Comparison of ENCODE assay signal across 24 cellular contexts in the genomic region with DNA sequence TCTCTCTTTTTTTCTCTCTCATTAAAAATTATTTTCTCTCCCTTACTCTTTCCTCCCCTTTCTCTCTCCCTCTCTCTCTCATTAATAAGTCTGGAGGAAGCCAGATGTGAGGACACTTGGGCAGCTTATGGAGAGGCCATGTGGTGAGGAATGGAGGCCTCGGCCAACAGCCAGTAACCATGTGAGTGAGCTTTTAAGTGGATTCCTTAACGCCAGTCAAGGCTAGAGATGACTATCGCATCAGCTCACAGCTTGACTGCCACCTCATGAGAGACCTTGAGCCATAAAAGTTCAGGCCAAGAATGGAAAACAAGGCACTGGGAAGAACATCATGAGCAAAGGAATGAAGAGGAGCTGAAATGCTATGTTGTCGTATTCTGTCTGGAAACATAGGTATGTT. TPM values are rescaled to one million over a fixed set of nuclear protein-coding genes. Genes with fewer than 3 reads are reported as not detected.
DNase-seq lines count a peak whose midpoint lies in the region; ATAC-seq, FAIRE-seq and TF ChIP-seq lines count a peak whose summit lies in the region.
"Had no signal": no experiment of that assay in that cellular context is flagged by ENCODE, and none has a peak within 500 bp of the region (broad histone marks: within the 10 kb centered on the region; RNA-seq: fewer than 3 reads in every experiment).

No MANE protein-coding gene starts in this region.

- H2AFZ ChIP-seq in astrocyte (ENCODE audit: low read depth, low read length): no peak overlapping the region

- no peaks in the 10 kb centered on the region for H4K20me1 ChIP-seq in astrocyte (ENCODE audit: insufficient read depth, low read length)
- H4K20me1 ChIP-seq: BLaER1 had no signal

- DNase-seq in AG10803 (ENCODE audit: low read depth) (peak; percentile 6), HK-2 (ENCODE audit: unreplicated experiment) (peak; percentile 81), astrocyte (ENCODE audit: low read depth) (peak; percentile 11), left kidney (ENCODE audit: low read depth, low spot score) (peak; percentile 35)
- DNase-seq in activated naive CD8-positive, alpha-beta T cell treated with anti-CD3 and anti-CD28 coated beads, Interleukin-2, amount 50 U/mL, for 24 hours: no peak
- DNase-seq: activated CD8-positive, alpha-beta T cell treated with anti-CD3 and anti-CD28 coated beads for 36 hours; activated T-cell treated with anti-CD3 and anti-CD28 coated beads, Interleukin-2, amount 50 U/mL, for 1 hour; amniotic stem cell; Caco-2; heart left ventricle; NCI-H1048; NCI-H187 treated with DMSO at 0.1 percent for 48 hours; NCI-H774; Right ventricle myocardium superior; upper lobe of left lung had no signal

- H3K27ac Mint-ChIP-seq in astrocyte (ENCODE audit: unreplicated experiment): no peak overlapping the region
- H3K27ac Mint-ChIP-seq in stimulated activated memory B cell treated with anti-CD40 and anti-IgM and Interleukin-4, amounts not matched to agents 10 μg/mL and 1 μg/mL and 100 μg/mL, for 72 hours: no peak overlapping the region
- no peak overlapping the region for H3K27ac Mint-ChIP-seq in activated naive CD8-positive, alpha-beta T cell treated with anti-CD3 and anti-CD28 coated beads, Interleukin-2, amount 50 U/mL, for 24 hours
- H3K27ac Mint-ChIP-seq: activated CD8-positive, alpha-beta T cell treated with anti-CD3 and anti-CD28 coated beads for 36 hours; stimulated activated naive CD8-positive, alpha-beta T cell treated with anti-CD3 and anti-CD28 coated beads, Interleukin-15, Interleukin-2, amounts not matched to agents 100 ng/mL and 50 ng/mL, for 24 hours had no signal

- no peak overlapping the region for H3K27ac ChIP-seq in astrocyte (ENCODE audit: low read depth, low read length)
- H3K27ac ChIP-seq: BLaER1, heart left ventricle, upper lobe of left lung had no signal

- ATAC-seq in GM18868 (IDR thresholded peaks at IDR 0.05; ENCODE audit: unreplicated experiment) (no peak), HG02571 (IDR thresholded peaks at IDR 0.05; ENCODE audit: unreplicated experiment) (no peak)
- no peak for ATAC-seq in stimulated activated memory B cell treated with anti-CD40 and anti-IgM and Interleukin-4, amounts not matched to agents 10 μg/mL and 1 μg/mL and 100 μg/mL, for 72 hours
- no peak for ATAC-seq in activated naive CD8-positive, alpha-beta T cell treated with anti-CD3 and anti-CD28 coated beads, Interleukin-2, amount 50 U/mL, for 24 hours
- ATAC-seq: activated CD4-positive, CD25-positive, alpha-beta regulatory T cell treated with anti-CD3 and anti-CD28 coated beads, Interleukin-2, amount 50 U/mL, for 24 hours; activated CD8-positive, alpha-beta T cell treated with anti-CD3 and anti-CD28 coated beads for 36 hours; heart left ventricle had no signal

- no peak overlapping the region for H3K4me2 ChIP-seq in astrocyte (ENCODE audit: low read length)
- H3K4me2 ChIP-seq: BLaER1, smooth muscle cell had no signal

- H3K9me3 ChIP-seq in astrocyte (ENCODE audit: insufficient read depth, low read depth, low read length): no peaks in the 10 kb centered on the region

- no peaks in the 10 kb centered on the region for H3K9me3 Mint-ChIP-seq in astrocyte (ENCODE audit: unreplicated experiment)
- H3K9me3 Mint-ChIP-seq in stimulated activated memory B cell treated with anti-CD40 and anti-IgM and Interleukin-4, amounts not matched to agents 10 μg/mL and 1 μg/mL and 100 μg/mL, for 72 hours: peaks cover 9% of the 10 kb centered on the region
- peaks cover 7% of the 10 kb centered on the region for H3K9me3 Mint-ChIP-seq in activated naive CD8-positive, alpha-beta T cell treated with anti-CD3 and anti-CD28 coated beads, Interleukin-2, amount 50 U/mL, for 24 hours
- H3K9me3 Mint-ChIP-seq: activated CD8-positive, alpha-beta T cell treated with anti-CD3 and anti-CD28 coated beads for 36 hours had no signal

- no peaks in the 10 kb centered on the region for H3K79me2 ChIP-seq in astrocyte (ENCODE audit: insufficient read depth, low read length)

- no peaks in the 10 kb centered on the region for H3K27me3 Mint-ChIP-seq in astrocyte (ENCODE audit: low read depth, unreplicated experiment)
- H3K27me3 Mint-ChIP-seq in stimulated activated memory B cell treated with anti-CD40 and anti-IgM and Interleukin-4, amounts not matched to agents 10 μg/mL and 1 μg/mL and 100 μg/mL, for 72 hours: peaks cover 42% of the 10 kb centered on the region
- H3K27me3 Mint-ChIP-seq in activated naive CD8-positive, alpha-beta T cell treated with anti-CD3 and anti-CD28 coated beads, Interleukin-2, amount 50 U/mL, for 24 hours: peaks cover 19% of the 10 kb centered on the region

- no peaks in the 10 kb centered on the region for H3K36me3 Mint-ChIP-seq in astrocyte (ENCODE audit: low read depth, unreplicated experiment)
- H3K36me3 Mint-ChIP-seq in stimulated activated memory B cell treated with anti-CD40 and anti-IgM and Interleukin-4, amounts not matched to agents 10 μg/mL and 1 μg/mL and 100 μg/mL, for 72 hours: peaks cover 5% of the 10 kb centered on the region
- H3K36me3 Mint-ChIP-seq in activated naive CD8-positive, alpha-beta T cell treated with anti-CD3 and anti-CD28 coated beads, Interleukin-2, amount 50 U/mL, for 24 hours (ENCODE audit: low read depth): no peaks in the 10 kb centered on the region

- no peak overlapping the region for H3K4me3 Mint-ChIP-seq in astrocyte (ENCODE audit: unreplicated experiment)
- H3K4me3 Mint-ChIP-seq in stimulated activated memory B cell treated with anti-CD40 and anti-IgM and Interleukin-4, amounts not matched to agents 10 μg/mL and 1 μg/mL and 100 μg/mL, for 72 hours: no peak overlapping the region
- H3K4me3 Mint-ChIP-seq in activated naive CD8-positive, alpha-beta T cell treated with anti-CD3 and anti-CD28 coated beads, Interleukin-2, amount 50 U/mL, for 24 hours: no peak overlapping the region
- H3K4me3 Mint-ChIP-seq: activated CD8-positive, alpha-beta T cell treated with anti-CD3 and anti-CD28 coated beads for 36 hours; stimulated activated naive CD8-positive, alpha-beta T cell treated with anti-CD3 and anti-CD28 coated beads, Interleukin-15, Interleukin-2, amounts not matched to agents 100 ng/mL and 50 ng/mL, for 24 hours had no signal

- no peaks in the 10 kb centered on the region for H3K36me3 ChIP-seq in astrocyte (ENCODE audit: insufficient read depth, low read length)
- H3K36me3 ChIP-seq: BLaER1, heart left ventricle, upper lobe of left lung had no signal

- TF ChIP-seq CTCF in AG10803 (conservative IDR thresholded peaks at IDR 0.05; ENCODE audit: low read length) (no peak), astrocyte (IDR thresholded peaks at IDR 0.05; ENCODE audit: insufficient read depth, low read depth, low read length) (no peak)

- no peaks in the 10 kb centered on the region for H3K4me1 ChIP-seq in astrocyte (ENCODE audit: insufficient read depth, low read length)
- H3K4me1 ChIP-seq: BLaER1, heart left ventricle, upper lobe of left lung had no signal

- H3K27me3 ChIP-seq in astrocyte (ENCODE audit: insufficient read depth, low read length): no peaks in the 10 kb centered on the region
- H3K27me3 ChIP-seq: BLaER1, heart left ventricle, upper lobe of left lung had no signal

- no peak for FAIRE-seq in astrocyte (lab: Jason Lieb, UNC)
- FAIRE-seq: A204.1, H54 had no signal

- H3K4me3 ChIP-seq in AG10803 (ENCODE audit: low read length) (no peak overlapping the region), astrocyte (ENCODE audit: insufficient read depth, low read depth, low read length) (no peak overlapping the region)
- H3K4me3 ChIP-seq: BLaER1, heart left ventricle, smooth muscle cell, upper lobe of left lung had no signal

- no peak overlapping the region for H3K9ac ChIP-seq in astrocyte (ENCODE audit: low read length)
- H3K9ac ChIP-seq: BLaER1 had no signal

- peaks cover 8% of the 10 kb centered on the region for H3K4me1 Mint-ChIP-seq in astrocyte (ENCODE audit: low read depth, unreplicated experiment)
- H3K4me1 Mint-ChIP-seq in stimulated activated memory B cell treated with anti-CD40 and anti-IgM and Interleukin-4, amounts not matched to agents 10 μg/mL and 1 μg/mL and 100 μg/mL, for 72 hours: no peaks in the 10 kb centered on the region
- H3K4me1 Mint-ChIP-seq in activated naive CD8-positive, alpha-beta T cell treated with anti-CD3 and anti-CD28 coated beads, Interleukin-2, amount 50 U/mL, for 24 hours: no peaks in the 10 kb centered on the region

RNA-seq across cellular contexts. Expression of gene ETAA1, which starts 39.1 kb away (rescaled TPM):
- total RNA-seq in astrocyte: 8.2 and 8.6 TPM in 2 replicates
